ENCODE assay signal across 1 cellular context in genomic region chr16:27430923-27431484, GRCh38.
TF ChIP-seq lines count a peak whose summit lies in the region.

No MANE protein-coding gene starts in this region.

TF ChIP-seq in GM12878, 131 proteins besides CTCF, POLR2A, EP300 and RAD21 (continued from another document and continues in another):
- TF ChIP-seq BCLAF1 (IDR thresholded peaks at IDR 0.05) (no peak), KDM1A (IDR thresholded peaks at IDR 0.05; ENCODE audit: borderline replicate concordance) (no peak), SUPT20H (IDR thresholded peaks at IDR 0.05; ENCODE audit: borderline replicate concordance, control insufficient read depth, low read depth, low read length) (no peak), BHLHE40 (IDR thresholded peaks at IDR 0.05; ENCODE audit: borderline replicate concordance in 1 of 2, low read depth in 2 of 2, low read length in 1 of 2) (no peak), CBFB (IDR thresholded peaks at IDR 0.05; ENCODE audit: low read depth) (peak; percentile 70; the same call in 1 of the 2 replicates), RUNX3 (IDR thresholded peaks at IDR 0.05; ENCODE audit: low read length) (peak; percentile 87), JUND (IDR thresholded peaks at IDR 0.05; ENCODE audit: low read depth, low read length) (no peak), FOXM1 (IDR thresholded peaks at IDR 0.05; ENCODE audit: low read depth, low read length) (peak; percentile 97), PAX8 (IDR thresholded peaks at IDR 0.05) (no peak), BMI1 (IDR thresholded peaks at IDR 0.05; ENCODE audit: borderline replicate concordance) (no peak), SMARCA5 (IDR thresholded peaks at IDR 0.05) (peak; percentile 88), E2F4 (IDR thresholded peaks at IDR 0.05; ENCODE audit: low read depth, low read length) (no peak), POLR2AphosphoS2 (IDR thresholded peaks at IDR 0.05; ENCODE audit: low read depth, low read length) (no peak), TCF7 (IDR thresholded peaks at IDR 0.05; ENCODE audit: borderline replicate concordance) (no peak), RELB (IDR thresholded peaks at IDR 0.05; ENCODE audit: low read depth) (no peak), ZZZ3 (IDR thresholded peaks at IDR 0.05; ENCODE audit: control insufficient read depth, insufficient read length, low read depth) (no peak), RFX5 (IDR thresholded peaks at IDR 0.05; ENCODE audit: low read depth, low read length) (no peak), NR2C1 (IDR thresholded peaks at IDR 0.05) (no peak), USF1 (IDR thresholded peaks at IDR 0.05; ENCODE audit: borderline replicate concordance, extremely low read length, insufficient read depth, low read depth, low read length) (no peak), HDGF (IDR thresholded peaks at IDR 0.05) (no peak), RCOR1 (conservative IDR thresholded peaks at IDR 0.05; ENCODE audit: low read depth, low read length) (no peak), NFXL1 (IDR thresholded peaks at IDR 0.05; ENCODE audit: borderline replicate concordance) (no peak), GATAD2B (conservative IDR thresholded peaks at IDR 0.05; ENCODE audit: low read depth) (no peak), MLLT1 (IDR thresholded peaks at IDR 0.05) (no peak), HCFC1 (IDR thresholded peaks at IDR 0.05; ENCODE audit: low read length) (no peak), BCL3 (IDR thresholded peaks at IDR 0.05; ENCODE audit: borderline replicate concordance, insufficient read depth, low read depth, low read length, poor library complexity, severe bottlenecking) (peak; percentile 52), MTA3 (IDR thresholded peaks at IDR 0.05; ENCODE audit: borderline replicate concordance, low read length) (peak; percentile 81; the same call in 1 of the 2 replicates), HDAC6 (IDR thresholded peaks at IDR 0.05; ENCODE audit: unreplicated experiment) (no peak), ASH2L (IDR thresholded peaks at IDR 0.05; ENCODE audit: borderline replicate concordance, low read depth) (no peak), POLR2AphosphoS5 (IDR thresholded peaks at IDR 0.05; ENCODE audit: low read length) (peak; percentile 33), SKIL (IDR thresholded peaks at IDR 0.05; ENCODE audit: low read depth, poor library complexity, severe bottlenecking) (no peak)
- TF ChIP-seq, protein P1, sequence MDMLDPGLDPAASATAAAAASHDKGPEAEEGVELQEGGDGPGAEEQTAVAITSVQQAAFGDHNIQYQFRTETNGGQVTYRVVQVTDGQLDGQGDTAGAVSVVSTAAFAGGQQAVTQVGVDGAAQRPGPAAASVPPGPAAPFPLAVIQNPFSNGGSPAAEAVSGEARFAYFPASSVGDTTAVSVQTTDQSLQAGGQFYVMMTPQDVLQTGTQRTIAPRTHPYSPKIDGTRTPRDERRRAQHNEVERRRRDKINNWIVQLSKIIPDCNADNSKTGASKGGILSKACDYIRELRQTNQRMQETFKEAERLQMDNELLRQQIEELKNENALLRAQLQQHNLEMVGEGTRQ (IDR thresholded peaks at IDR 0.05; ENCODE audit: borderline replicate concordance, low read depth, low read length), result no peak
- TF ChIP-seq, protein P2, sequence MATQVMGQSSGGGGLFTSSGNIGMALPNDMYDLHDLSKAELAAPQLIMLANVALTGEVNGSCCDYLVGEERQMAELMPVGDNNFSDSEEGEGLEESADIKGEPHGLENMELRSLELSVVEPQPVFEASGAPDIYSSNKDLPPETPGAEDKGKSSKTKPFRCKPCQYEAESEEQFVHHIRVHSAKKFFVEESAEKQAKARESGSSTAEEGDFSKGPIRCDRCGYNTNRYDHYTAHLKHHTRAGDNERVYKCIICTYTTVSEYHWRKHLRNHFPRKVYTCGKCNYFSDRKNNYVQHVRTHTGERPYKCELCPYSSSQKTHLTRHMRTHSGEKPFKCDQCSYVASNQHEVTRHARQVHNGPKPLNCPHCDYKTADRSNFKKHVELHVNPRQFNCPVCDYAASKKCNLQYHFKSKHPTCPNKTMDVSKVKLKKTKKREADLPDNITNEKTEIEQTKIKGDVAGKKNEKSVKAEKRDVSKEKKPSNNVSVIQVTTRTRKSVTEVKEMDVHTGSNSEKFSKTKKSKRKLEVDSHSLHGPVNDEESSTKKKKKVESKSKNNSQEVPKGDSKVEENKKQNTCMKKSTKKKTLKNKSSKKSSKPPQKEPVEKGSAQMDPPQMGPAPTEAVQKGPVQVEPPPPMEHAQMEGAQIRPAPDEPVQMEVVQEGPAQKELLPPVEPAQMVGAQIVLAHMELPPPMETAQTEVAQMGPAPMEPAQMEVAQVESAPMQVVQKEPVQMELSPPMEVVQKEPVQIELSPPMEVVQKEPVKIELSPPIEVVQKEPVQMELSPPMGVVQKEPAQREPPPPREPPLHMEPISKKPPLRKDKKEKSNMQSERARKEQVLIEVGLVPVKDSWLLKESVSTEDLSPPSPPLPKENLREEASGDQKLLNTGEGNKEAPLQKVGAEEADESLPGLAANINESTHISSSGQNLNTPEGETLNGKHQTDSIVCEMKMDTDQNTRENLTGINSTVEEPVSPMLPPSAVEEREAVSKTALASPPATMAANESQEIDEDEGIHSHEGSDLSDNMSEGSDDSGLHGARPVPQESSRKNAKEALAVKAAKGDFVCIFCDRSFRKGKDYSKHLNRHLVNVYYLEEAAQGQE (IDR thresholded peaks at IDR 0.05; ENCODE audit: low read depth, low read length), result no peak
- TF ChIP-seq, protein P3, sequence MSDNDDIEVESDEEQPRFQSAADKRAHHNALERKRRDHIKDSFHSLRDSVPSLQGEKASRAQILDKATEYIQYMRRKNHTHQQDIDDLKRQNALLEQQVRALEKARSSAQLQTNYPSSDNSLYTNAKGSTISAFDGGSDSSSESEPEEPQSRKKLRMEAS (IDR thresholded peaks at IDR 0.05; ENCODE audit: low read depth, low read length), result no peak
- TF ChIP-seq, protein P4, sequence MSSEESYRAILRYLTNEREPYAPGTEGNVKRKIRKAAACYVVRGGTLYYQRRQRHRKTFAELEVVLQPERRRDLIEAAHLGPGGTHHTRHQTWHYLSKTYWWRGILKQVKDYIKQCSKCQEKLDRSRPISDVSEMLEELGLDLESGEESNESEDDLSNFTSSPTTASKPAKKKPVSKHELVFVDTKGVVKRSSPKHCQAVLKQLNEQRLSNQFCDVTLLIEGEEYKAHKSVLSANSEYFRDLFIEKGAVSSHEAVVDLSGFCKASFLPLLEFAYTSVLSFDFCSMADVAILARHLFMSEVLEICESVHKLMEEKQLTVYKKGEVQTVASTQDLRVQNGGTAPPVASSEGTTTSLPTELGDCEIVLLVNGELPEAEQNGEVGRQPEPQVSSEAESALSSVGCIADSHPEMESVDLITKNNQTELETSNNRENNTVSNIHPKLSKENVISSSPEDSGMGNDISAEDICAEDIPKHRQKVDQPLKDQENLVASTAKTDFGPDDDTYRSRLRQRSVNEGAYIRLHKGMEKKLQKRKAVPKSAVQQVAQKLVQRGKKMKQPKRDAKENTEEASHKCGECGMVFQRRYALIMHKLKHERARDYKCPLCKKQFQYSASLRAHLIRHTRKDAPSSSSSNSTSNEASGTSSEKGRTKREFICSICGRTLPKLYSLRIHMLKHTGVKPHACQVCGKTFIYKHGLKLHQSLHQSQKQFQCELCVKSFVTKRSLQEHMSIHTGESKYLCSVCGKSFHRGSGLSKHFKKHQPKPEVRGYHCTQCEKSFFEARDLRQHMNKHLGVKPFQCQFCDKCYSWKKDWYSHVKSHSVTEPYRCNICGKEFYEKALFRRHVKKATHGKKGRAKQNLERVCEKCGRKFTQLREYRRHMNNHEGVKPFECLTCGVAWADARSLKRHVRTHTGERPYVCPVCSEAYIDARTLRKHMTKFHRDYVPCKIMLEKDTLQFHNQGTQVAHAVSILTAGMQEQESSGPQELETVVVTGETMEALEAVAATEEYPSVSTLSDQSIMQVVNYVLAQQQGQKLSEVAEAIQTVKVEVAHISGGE (CRISPR knock-in tag; IDR thresholded peaks at IDR 0.05), result no peak
